Comparison of ENCODE assay signal across 22 cellular contexts in genomic region chr15:85959573-85959972, GRCh38.
DNase-seq lines count a peak whose midpoint lies in the region; ATAC-seq, FAIRE-seq and TF ChIP-seq lines count a peak whose summit lies in the region.
"Had no signal": no experiment of that assay in that cellular context is flagged by ENCODE, and none has a peak within 500 bp of the region (broad histone marks: within the 10 kb centered on the region; RNA-seq: fewer than 3 reads in every experiment).

No MANE protein-coding gene starts in this region.

- CTCF ChIA-PET in A549 (lab: Yijun Ruan, JAX) (no interaction called here), HEK293 (lab: Yijun Ruan, JAX) (no interaction called here)

- H3K27ac Mint-ChIP-seq in stimulated activated effector memory CD8-positive, alpha-beta T cell treated with anti-CD3 and anti-CD28 coated beads, Interleukin-12 subunit alpha, Interleukin-12 subunit beta, amount 100 ng/mL, for 72 hours = no peak overlapping the region
- H3K27ac Mint-ChIP-seq: B cell; CD4-positive, alpha-beta T cell; CD8-positive, alpha-beta T cell had no signal

- TF ChIP-seq POLR2A in A549 (IDR thresholded peaks at IDR 0.05; ENCODE audit: low read length) = no peak

- no peaks in the 10 kb centered on the region for H3K36me3 Mint-ChIP-seq in stimulated activated effector memory CD8-positive, alpha-beta T cell treated with anti-CD3 and anti-CD28 coated beads, Interleukin-12 subunit alpha, Interleukin-12 subunit beta, amount 100 ng/mL, for 72 hours
- H3K36me3 Mint-ChIP-seq: CD8-positive, alpha-beta T cell had no signal

- H3K27ac ChIP-seq in A549 (no peak overlapping the region), HEK293 (ENCODE audit: extremely low read depth, low read depth, low read length) (no peak overlapping the region), GM23248 (no peak overlapping the region)
- H3K27ac ChIP-seq: BLaER1 treated with 17β-estradiol and CSF1 and Interleukin-3, amounts not matched to agents 10 nM and 100 nM; C4-2B had no signal

- TF ChIP-seq CTCF in A549 (IDR thresholded peaks at IDR 0.05) (no peak), HEK293 (tag by site-specific recombination; IDR thresholded peaks at IDR 0.05) (no peak)

- in situ Hi-C loops in GM23248 (cut with MboI) = no loop called here

- 15% methylated on average over 4 of the region's 4 CpGs for WGBS in A549 (ENCODE audit: missing lambda C conversion rate)
- WGBS in GM23248 (ENCODE audit: low coverage in 1 of 2, low lambda C conversion rate in 2 of 2, missing lambda C conversion rate in 2 of 2), 2 experiments = 11 to 12% methylated on average over 4 of the region's 4 CpGs

- no peak for TF ChIP-seq RAD21 in A549 (conservative IDR thresholded peaks at IDR 0.05 in 1 of 2, IDR thresholded peaks at IDR 0.05 in 1 of 2)

- DNase-seq in A549 (ENCODE audit: low read depth in 1 of 2, low spot score in 1 of 2) (no peak), NCI-H1417 treated with DMSO at 0.1 percent for 48 hours (lab: John Stamatoyannopoulos, UW) (peak; percentile 44), GM23248 (no peak)
- DNase-seq in stimulated activated CD4-positive, alpha-beta T cell treated with anti-CD3 and anti-CD28 coated beads, Interleukin-4, amount 100 ng/mL, for 1 hour = no peak
- no peak for DNase-seq in stimulated activated effector memory CD8-positive, alpha-beta T cell treated with anti-CD3 and anti-CD28 coated beads, Interleukin-12 subunit alpha, Interleukin-12 subunit beta, amount 100 ng/mL, for 72 hours (ENCODE audit: low spot score in 2 of 2)
- DNase-seq: 8988T; AML-193; Caco-2; Calu3; CD4-positive, alpha-beta T cell; CD8-positive, alpha-beta T cell; DMS79 treated with DMSO at 0.1 percent for 48 hours; GF-D8 had no signal

- no peaks in the 10 kb centered on the region for H4K20me1 ChIP-seq in GM23248 (ENCODE audit: insufficient read depth)
- H4K20me1 ChIP-seq: BLaER1 treated with 17β-estradiol and CSF1 and Interleukin-3, amounts not matched to agents 10 nM and 100 nM had no signal

- H3K36me3 ChIP-seq in HEK293 (ENCODE audit: control insufficient read depth in 2 of 2, insufficient read depth in 1 of 2, low read length in 2 of 2) (no peaks in the 10 kb centered on the region), GM23248 (ENCODE audit: low read depth) (no peaks in the 10 kb centered on the region)
- H3K36me3 ChIP-seq: BLaER1 treated with 17β-estradiol and CSF1 and Interleukin-3, amounts not matched to agents 10 nM and 100 nM had no signal

- H3K9me3 ChIP-seq in A549 = no peaks in the 10 kb centered on the region
- H3K9me3 ChIP-seq in HEK293 (ENCODE audit: control insufficient read depth, insufficient read depth, low read depth, low read length) = no peaks in the 10 kb centered on the region
- H3K9me3 ChIP-seq in GM23248 (ENCODE audit: low read depth) = no peaks in the 10 kb centered on the region
- H3K9me3 ChIP-seq: Caco-2 had no signal

- H3K79me2 ChIP-seq in GM23248 (ENCODE audit: insufficient read depth) = no peaks in the 10 kb centered on the region

- H3K4me2 ChIP-seq in A549 = no peak overlapping the region
- no peak overlapping the region for H3K4me2 ChIP-seq in GM23248 (ENCODE audit: unreplicated experiment)
- H3K4me2 ChIP-seq: BLaER1 treated with 17β-estradiol and CSF1 and Interleukin-3, amounts not matched to agents 10 nM and 100 nM had no signal

- peaks cover 7% of the 10 kb centered on the region for H3K4me1 Mint-ChIP-seq in stimulated activated effector memory CD8-positive, alpha-beta T cell treated with anti-CD3 and anti-CD28 coated beads, Interleukin-12 subunit alpha, Interleukin-12 subunit beta, amount 100 ng/mL, for 72 hours

- POLR2A ChIA-PET in A549 (lab: Yijun Ruan, JAX) (no interaction called here), HEK293 (lab: Yijun Ruan, JAX) (no interaction called here)

- no peak for ATAC-seq in A549
- no peak for ATAC-seq in stimulated activated effector memory CD8-positive, alpha-beta T cell treated with anti-CD3 and anti-CD28 coated beads, Interleukin-12 subunit alpha, Interleukin-12 subunit beta, amount 100 ng/mL, for 72 hours
- ATAC-seq: CD8-positive, alpha-beta T cell had no signal

- H3K4me3 Mint-ChIP-seq in stimulated activated effector memory CD8-positive, alpha-beta T cell treated with anti-CD3 and anti-CD28 coated beads, Interleukin-12 subunit alpha, Interleukin-12 subunit beta, amount 100 ng/mL, for 72 hours = no peak overlapping the region
- H3K4me3 Mint-ChIP-seq: B cell; CD4-positive, alpha-beta T cell; CD8-positive, alpha-beta T cell had no signal

- H3K9me2 ChIP-seq in GM23248 (ENCODE audit: insufficient read depth) = no peaks in the 10 kb centered on the region

- H3K4me1 ChIP-seq in A549 = no peaks in the 10 kb centered on the region
- no peaks in the 10 kb centered on the region for H3K4me1 ChIP-seq in HEK293 (ENCODE audit: control insufficient read depth, insufficient read depth, low read length)
- no peaks in the 10 kb centered on the region for H3K4me1 ChIP-seq in GM23248 (ENCODE audit: insufficient read depth)
- H3K4me1 ChIP-seq: Caco-2 had no signal

- H3K27me3 ChIP-seq in GM23248 (replicated peaks; ENCODE audit: insufficient read depth) = no peaks in the 10 kb centered on the region
- H3K27me3 ChIP-seq: BLaER1 treated with 17β-estradiol and CSF1 and Interleukin-3, amounts not matched to agents 10 nM and 100 nM had no signal

- no peak overlapping the region for H3K9ac ChIP-seq in GM23248
- H3K9ac ChIP-seq: BLaER1 treated with 17β-estradiol and CSF1 and Interleukin-3, amounts not matched to agents 10 nM and 100 nM had no signal

- no peak overlapping the region for H2AFZ ChIP-seq in GM23248

- no peaks in the 10 kb centered on the region for H3F3A ChIP-seq in GM23248 (ENCODE audit: insufficient read depth)

- H3K4me3 ChIP-seq in A549 (no peak overlapping the region), HEK293 (ENCODE audit: low read depth, low read length) (no peak overlapping the region), GM23248 (no peak overlapping the region)
- H3K4me3 ChIP-seq: BLaER1 treated with 17β-estradiol and CSF1 and Interleukin-3, amounts not matched to agents 10 nM and 100 nM had no signal

- peak; percentile 77 for FAIRE-seq in A549 (lab: Jason Lieb, UNC)
- FAIRE-seq: A204.1, D721Med, G401.6, GM12891, GM19239 had no signal

- no peak for TF ChIP-seq EP300 in A549 (IDR thresholded peaks at IDR 0.05)

- peaks cover 2% of the 10 kb centered on the region for H3K9me3 Mint-ChIP-seq in stimulated activated effector memory CD8-positive, alpha-beta T cell treated with anti-CD3 and anti-CD28 coated beads, Interleukin-12 subunit alpha, Interleukin-12 subunit beta, amount 100 ng/mL, for 72 hours
- H3K9me3 Mint-ChIP-seq: CD4-positive, alpha-beta T cell; CD8-positive, alpha-beta T cell had no signal

TF ChIP-seq in A549, 52 proteins besides CTCF, POLR2A, EP300 and RAD21 (continues in another document):
- TF ChIP-seq PHF8 (IDR thresholded peaks at IDR 0.05; ENCODE audit: borderline replicate concordance, low read depth) = no peak
- TF ChIP-seq ZC3H11A (IDR thresholded peaks at IDR 0.05) = no peak
- no peak for TF ChIP-seq SMC3 (IDR thresholded peaks at IDR 0.05)
- TF ChIP-seq CHD4 (IDR thresholded peaks at IDR 0.05; ENCODE audit: borderline replicate concordance) = no peak
- TF ChIP-seq MAFK (IDR thresholded peaks at IDR 0.05; ENCODE audit: partially characterized antibody) = no peak
- TF ChIP-seq NR3C1 (IDR thresholded peaks at IDR 0.05) = no peak
- no peak for TF ChIP-seq FOSL2 (IDR thresholded peaks at IDR 0.05)
- no peak for TF ChIP-seq FOSL2 (CRISPR knock-in tag; IDR thresholded peaks at IDR 0.05)
- no peak for TF ChIP-seq KDM5A (IDR thresholded peaks at IDR 0.05)
- no peak for TF ChIP-seq RFX5 (IDR thresholded peaks at IDR 0.05)
- no peak for TF ChIP-seq PBX3 (IDR thresholded peaks at IDR 0.05)

TF ChIP-seq in HEK293, 187 proteins besides CTCF, POLR2A, EP300 and RAD21:
- no peak for TF ChIP-seq BCL11B (tag by site-specific recombination; IDR thresholded peaks at IDR 0.05; ENCODE audit: low read depth)
- TF ChIP-seq SP7 (tag by site-specific recombination; IDR thresholded peaks at IDR 0.05) = peak; percentile 98
